10 cellular contexts compared by ENCODE assay signal in the genomic region with DNA sequence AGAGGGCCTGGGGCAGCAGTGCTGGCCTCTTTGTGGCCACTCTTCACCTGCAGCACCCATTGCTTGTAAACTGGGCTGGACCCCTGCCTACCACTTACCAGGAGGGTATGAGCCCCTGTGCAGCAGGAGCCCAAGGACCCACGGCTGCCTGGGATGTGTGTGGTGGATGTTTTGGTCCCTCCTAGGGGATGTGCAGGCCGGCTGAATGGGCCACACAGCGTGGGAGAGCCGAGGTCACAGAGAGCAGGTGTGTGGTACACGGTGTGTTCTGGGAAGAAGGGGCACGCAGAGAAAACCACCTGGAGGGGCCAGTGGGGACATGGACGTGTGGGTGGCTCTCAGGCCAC. TPM values are rescaled to one million over a fixed set of nuclear protein-coding genes. Genes with fewer than 3 reads are reported as not detected.
DNase-seq lines count a peak whose midpoint lies in the region; ATAC-seq, FAIRE-seq and TF ChIP-seq lines count a peak whose summit lies in the region.
"Had no signal": no experiment of that assay in that cellular context is flagged by ENCODE, and none has a peak within 500 bp of the region (broad histone marks: within the 10 kb centered on the region; RNA-seq: fewer than 3 reads in every experiment).

No MANE protein-coding gene starts in this region.

- ATAC-seq in HG02840 (IDR thresholded peaks at IDR 0.05; ENCODE audit: low FRiP score, unreplicated experiment) (no peak), GM21526 (IDR thresholded peaks at IDR 0.05; ENCODE audit: low FRiP score, unreplicated experiment) (no peak), HG03457 (IDR thresholded peaks at IDR 0.05; ENCODE audit: unreplicated experiment) (no peak)

- H3K9me3 ChIP-seq in BLaER1 (no peaks in the 10 kb centered on the region), osteoblast (ENCODE audit: low read depth, low read length) (no peaks in the 10 kb centered on the region)
- H3K9me3 ChIP-seq: adrenal gland had no signal

- DNase-seq in GM12891 (ENCODE audit: insufficient read length, low spot score) (peak; percentile 5), osteoblast (ENCODE audit: insufficient read length, low spot score, missing footprints) (peak; percentile 68)
- no peak for DNase-seq in T-helper 2 cell treated with Interferon-gamma antibody and Interleukin-4, amounts not matched to agents 5 μg/mL and 100 μg/mL, for 36 hours (ENCODE audit: low spot score)

- no peak for FAIRE-seq in GM12891 (lab: Jason Lieb, UNC)

- H3K4me3 ChIP-seq in BLaER1, result no peak overlapping the region
- H3K4me3 ChIP-seq in osteoblast (ENCODE audit: insufficient read depth, low read length), result no peak overlapping the region
- H3K4me3 ChIP-seq: adrenal gland had no signal

- no peak overlapping the region for H2AFZ ChIP-seq in osteoblast (ENCODE audit: low read length)

- no peaks in the 10 kb centered on the region for H3K9me3 Mint-ChIP-seq in brain
- no peaks in the 10 kb centered on the region for H3K9me3 Mint-ChIP-seq in T-helper 2 cell treated with Interferon-gamma antibody and Interleukin-4, amounts not matched to agents 5 μg/mL and 100 μg/mL, for 36 hours
- H3K9me3 Mint-ChIP-seq: CD8-positive, alpha-beta memory T cell had no signal

- no peak overlapping the region for H3K4me3 Mint-ChIP-seq in brain
- H3K4me3 Mint-ChIP-seq in T-helper 2 cell treated with Interferon-gamma antibody and Interleukin-4, amounts not matched to agents 5 μg/mL and 100 μg/mL, for 36 hours, result no peak overlapping the region

- peak overlapping the region in 3 of 5 experiments; percentile 43 to 91 (median 72) for H3K27ac Mint-ChIP-seq in brain
- H3K27ac Mint-ChIP-seq in T-helper 2 cell treated with Interferon-gamma antibody and Interleukin-4, amounts not matched to agents 5 μg/mL and 100 μg/mL, for 36 hours, result no peak overlapping the region

- H3K27me3 Mint-ChIP-seq in brain, result peaks cover 1% of the 10 kb centered on the region
- no peaks in the 10 kb centered on the region for H3K27me3 Mint-ChIP-seq in T-helper 2 cell treated with Interferon-gamma antibody and Interleukin-4, amounts not matched to agents 5 μg/mL and 100 μg/mL, for 36 hours (ENCODE audit: low read depth)
- H3K27me3 Mint-ChIP-seq: CD8-positive, alpha-beta memory T cell had no signal

- H3K36me3 ChIP-seq in BLaER1, result no peaks in the 10 kb centered on the region; the same call in 1 of the 2 replicates
- H3K36me3 ChIP-seq in osteoblast (ENCODE audit: insufficient read depth, low read length), result no peaks in the 10 kb centered on the region
- H3K36me3 ChIP-seq: adrenal gland had no signal

- H3K4me2 ChIP-seq in BLaER1, result peak overlapping the region; percentile 83
- peak overlapping the region; percentile 32 for H3K4me2 ChIP-seq in osteoblast (ENCODE audit: insufficient read depth, low read length)

- peak overlapping the region; percentile 38; the same call in 1 of the 2 replicates for H3K9ac ChIP-seq in BLaER1

- peak overlapping the region; percentile 80 for H3K27ac ChIP-seq in BLaER1
- no peak overlapping the region for H3K27ac ChIP-seq in osteoblast (ENCODE audit: low read depth, low read length)
- H3K27ac ChIP-seq: adrenal gland had no signal

- no peak for TF ChIP-seq POLR2A in GM12891 (IDR thresholded peaks at IDR 0.05; ENCODE audit: low read depth, low read length)

- H3K36me3 Mint-ChIP-seq in brain, result no peaks in the 10 kb centered on the region
- no peaks in the 10 kb centered on the region for H3K36me3 Mint-ChIP-seq in T-helper 2 cell treated with Interferon-gamma antibody and Interleukin-4, amounts not matched to agents 5 μg/mL and 100 μg/mL, for 36 hours (ENCODE audit: low read depth)

- H3K79me2 ChIP-seq in osteoblast (ENCODE audit: insufficient read depth, low read length), result no peaks in the 10 kb centered on the region

- H4K20me1 ChIP-seq in BLaER1, result no peaks in the 10 kb centered on the region
- no peaks in the 10 kb centered on the region for H4K20me1 ChIP-seq in osteoblast (ENCODE audit: insufficient read depth, low read length)

- H3K4me1 ChIP-seq in BLaER1 (peaks cover 56% of the 10 kb centered on the region), osteoblast (ENCODE audit: insufficient read depth, low read length) (peaks cover 35% of the 10 kb centered on the region)
- H3K4me1 ChIP-seq: adrenal gland had no signal

- TF ChIP-seq CTCF in brain (conservative IDR thresholded peaks at IDR 0.05), result no peak
- TF ChIP-seq CTCF in osteoblast (IDR thresholded peaks at IDR 0.05; ENCODE audit: extremely low read depth, low read depth, low read length), result no peak

- H3K4me1 Mint-ChIP-seq in brain, result peaks cover 42% of the 10 kb centered on the region
- H3K4me1 Mint-ChIP-seq in T-helper 2 cell treated with Interferon-gamma antibody and Interleukin-4, amounts not matched to agents 5 μg/mL and 100 μg/mL, for 36 hours (ENCODE audit: low read depth), result peaks cover 3% of the 10 kb centered on the region

- H3K27me3 ChIP-seq in BLaER1 (no peaks in the 10 kb centered on the region), osteoblast (ENCODE audit: insufficient read depth, low read length) (no peaks in the 10 kb centered on the region)
- H3K27me3 ChIP-seq: adrenal gland had no signal

TF ChIP-seq in GM12891, 5 proteins besides CTCF, POLR2A, EP300 and RAD21:
- TF ChIP-seq SPI1 (IDR thresholded peaks at IDR 0.05; ENCODE audit: low read depth, low read length) (no peak), POLR2AphosphoS5 (IDR thresholded peaks at IDR 0.05; ENCODE audit: low read depth, low read length) (no peak), PAX5 (IDR thresholded peaks at IDR 0.05; ENCODE audit: insufficient read depth, low read length, severe bottlenecking) (no peak), TAF1 (IDR thresholded peaks at IDR 0.05; ENCODE audit: low read depth, low read length) (no peak), POU2F2 (IDR thresholded peaks at IDR 0.05; ENCODE audit: low read depth, low read length) (no peak)

RNA-seq across cellular contexts. Expression of gene GNB1L, which starts 19.3 kb away (rescaled TPM):
- polyA plus RNA-seq in GM12891 (2012; ENCODE audit: low read depth, missing spikeins), result 3.5 TPM
- 9.5 TPM for polyA plus RNA-seq in brain (ENCODE audit: insufficient read depth, low read depth, low replicate concordance)
- total RNA-seq in osteoblast, result 4.0 and 5.6 TPM in 2 replicates

RNA-seq across cellular contexts. Expression of gene RTL10, which starts 19.3 kb away (rescaled TPM):
- polyA plus RNA-seq in GM12891 (2012; ENCODE audit: low read depth, missing spikeins), result 5.7 TPM
- polyA plus RNA-seq in brain (ENCODE audit: insufficient read depth, low read depth, low replicate concordance), result 16.2 TPM
- total RNA-seq in osteoblast, result 10.3 and 11.9 TPM in 2 replicates
